In genomic region chr4:76430519-76431388, GRCh38 we compare ENCODE assay signal across 8 cellular contexts. TPM values are rescaled to one million over a fixed set of nuclear protein-coding genes. Genes with fewer than 3 reads are reported as not detected.
DNase-seq lines count a peak whose midpoint lies in the region; ATAC-seq and TF ChIP-seq lines count a peak whose summit lies in the region.

No MANE protein-coding gene starts in this region.

- ATAC-seq in SK-N-SH treated with all-trans-retinoic acid at 6 μM for 48 hours: peak; percentile 87
- peak; percentile 59 for ATAC-seq in sciatic nerve
- ATAC-seq in HG02981 (IDR thresholded peaks at IDR 0.05; ENCODE audit: unreplicated experiment): no peak
- no peak for ATAC-seq in HG02798 (IDR thresholded peaks at IDR 0.05; ENCODE audit: poor library complexity, unreplicated experiment)

- H3K4me3 ChIP-seq in fibroblast of the aortic adventitia (ENCODE audit: low read depth, low read length): no peak overlapping the region

- DNase-seq in NCI-H2196 (lab: John Stamatoyannopoulos, UW; ENCODE audit: unreplicated experiment) (peak; percentile 30), NCI-H2196 treated with DMSO at 0.1 percent for 48 hours (lab: John Stamatoyannopoulos, UW; ENCODE audit: unreplicated experiment) (no peak), fibroblast of the aortic adventitia (ENCODE audit: low read depth) (peak; percentile 80), sciatic nerve (ENCODE audit: low spot score) (no peak)

- TF ChIP-seq CTCF in LNCAP (IDR thresholded peaks at IDR 0.05) (peak; percentile 77), fibroblast of the aortic adventitia (IDR thresholded peaks at IDR 0.05; ENCODE audit: insufficient read depth, low read length) (peak; percentile 67)

- intact Hi-C loops in sciatic nerve (cut with DNase I): loop anchor here (5.0 kb wide), 1 partner anchor 72 kb away; no protein-coding TSS in a partner anchor

TF ChIP-seq in SK-N-SH treated with all-trans-retinoic acid at 6 μM for 48 hours, 23 proteins besides CTCF, POLR2A, EP300 and RAD21:
- TF ChIP-seq BACH2 (CRISPR knock-in tag; IDR thresholded peaks at IDR 0.05; ENCODE audit: borderline replicate concordance) (no peak), ZFP30 (CRISPR knock-in tag; IDR thresholded peaks at IDR 0.05) (no peak), ZFP3 (CRISPR knock-in tag; IDR thresholded peaks at IDR 0.05) (no peak), ESRRG (CRISPR knock-in tag; IDR thresholded peaks at IDR 0.05) (no peak), ZC3H10 (CRISPR knock-in tag; IDR thresholded peaks at IDR 0.05) (no peak), PPARA (CRISPR knock-in tag; IDR thresholded peaks at IDR 0.05; ENCODE audit: borderline replicate concordance) (no peak), POU6F1 (CRISPR knock-in tag; IDR thresholded peaks at IDR 0.05; ENCODE audit: borderline replicate concordance, low read depth) (no peak), ISL1 (CRISPR knock-in tag; IDR thresholded peaks at IDR 0.05) (no peak), ARNTL (CRISPR knock-in tag; IDR thresholded peaks at IDR 0.05; ENCODE audit: borderline replicate concordance, low read depth) (no peak), CSRNP3 (CRISPR knock-in tag; IDR thresholded peaks at IDR 0.05) (no peak), OSR1 (CRISPR knock-in tag; IDR thresholded peaks at IDR 0.05) (no peak), ZNF70 (CRISPR knock-in tag; IDR thresholded peaks at IDR 0.05) (no peak)

RNA-seq across cellular contexts. Expression of gene SHROOM3, which starts 4.3 kb away (rescaled TPM):
- 1.6 and 18.0 TPM in 2 replicates for total RNA-seq in fibroblast of the aortic adventitia (ENCODE audit: low replicate concordance)
- 46.2 TPM for total RNA-seq in sciatic nerve

RNA-seq across cellular contexts. Expression of gene CCDC158, which starts 9.8 kb away (rescaled TPM):
- total RNA-seq in fibroblast of the aortic adventitia (ENCODE audit: low replicate concordance) (0.65 and 0.90 TPM in 2 replicates), sciatic nerve (1.9 TPM)

Comparison
In these comparisons a context has a peak if more than half of its experiments do, and no peak if none do; other contexts are left out.
1. DNase-seq: peak in NCI-H2196 (single experiment) and fibroblast of the aortic adventitia (single experiment); none in NCI-H2196 treated with DMSO at 0.1 percent for 48 hours (single experiment) and sciatic nerve (single experiment).
2. ATAC-seq: peak in SK-N-SH treated with all-trans-retinoic acid at 6 μM for 48 hours (single experiment) and sciatic nerve (single experiment); none in HG02981 (single experiment) and HG02798 (single experiment).